In the genomic region with DNA sequence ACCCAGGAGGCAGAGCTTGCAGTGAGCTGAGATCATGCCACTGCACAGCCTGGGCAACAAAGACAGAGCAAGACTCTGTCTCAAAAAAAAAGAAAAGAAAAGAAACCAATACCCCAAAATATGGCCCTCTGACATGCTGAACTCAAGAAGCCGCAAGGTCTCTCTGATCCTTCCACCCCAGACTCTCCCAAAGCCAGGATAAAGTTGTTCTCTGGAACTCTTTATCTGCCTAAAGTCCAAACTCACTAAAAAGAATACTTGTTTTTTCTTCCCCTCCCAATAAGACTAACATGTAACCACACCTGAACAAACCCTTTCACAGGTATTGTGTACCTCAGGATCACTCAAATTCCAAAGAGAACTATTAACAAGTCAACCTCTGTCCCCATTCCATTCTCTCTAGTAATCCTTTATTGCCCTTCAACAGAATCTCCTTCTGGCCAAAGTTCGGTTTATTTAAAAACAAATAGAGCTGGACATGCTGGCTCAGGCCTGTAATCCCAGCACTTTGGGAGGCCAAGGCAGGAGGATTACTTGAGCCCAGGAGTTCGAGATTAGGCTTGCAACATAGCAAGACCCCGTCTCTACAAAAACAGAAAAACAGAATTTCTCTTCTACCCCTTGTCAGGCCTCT, we compare ENCODE assay signal across 20 cellular contexts. TPM values are rescaled to one million over a fixed set of nuclear protein-coding genes. Genes with fewer than 3 reads are reported as not detected.
DNase-seq lines count a peak whose midpoint lies in the region; ATAC-seq, FAIRE-seq and TF ChIP-seq lines count a peak whose summit lies in the region.
"Had no signal": no experiment of that assay in that cellular context is flagged by ENCODE, and none has a peak within 500 bp of the region (broad histone marks: within the 10 kb centered on the region; RNA-seq: fewer than 3 reads in every experiment).

No MANE protein-coding gene starts in this region.

- in situ Hi-C loops in HepG2 (cut with HindIII; ENCODE audit: extremely low pct_ligation_motif_present, low pct_unique_long_range_greater_than_20kb), result no loop called here

- H3K4me2 ChIP-seq in HepG2 (ENCODE audit: low read depth, low read length), result peak overlapping the region; percentile 30

- peak overlapping the region; percentile 30 for H3K27ac Mint-ChIP-seq in activated CD4-positive, alpha-beta T cell treated with anti-CD3 and anti-CD28 coated beads, Interleukin-2, amount 10 ng/mL, durations not matched to agents 24 days and 14 days
- H3K27ac Mint-ChIP-seq in activated T-helper 17 cell treated with anti-CD3 and anti-CD28 coated beads, Interleukin-2, amount 50 U/mL, for 72 hours, result peak overlapping the region; percentile 51
- H3K27ac Mint-ChIP-seq: mesothelial cell of epicardium had no signal

- FAIRE-seq in HepG2 (lab: Jason Lieb, UNC), result peak; percentile 95
- FAIRE-seq: GM19239, islet of Langerhans had no signal

- peak overlapping the region; percentile 65 for H3K9ac ChIP-seq in HepG2 (ENCODE audit: insufficient read depth, low read depth, low read length)

- DNase-seq in activated CD4-positive, alpha-beta T cell treated with anti-CD3 and anti-CD28 coated beads, Interleukin-2, amount 10 ng/mL, durations not matched to agents 24 days and 14 days, result no peak
- no peak for DNase-seq in activated CD4-positive, alpha-beta T cell treated with anti-CD3 and anti-CD28 coated beads for 4 hours
- DNase-seq in HepG2 (ENCODE audit: low spot score) (peak; percentile 96), stomach (no peak), SHP77 treated with DMSO at 0.1 percent for 48 hours (lab: John Stamatoyannopoulos, UW) (no peak), NCI-H1048 (lab: John Stamatoyannopoulos, UW) (no peak)
- DNase-seq: activated effector memory CD4-positive, alpha-beta T cell treated with anti-CD3 and anti-CD28 coated beads, Interleukin-2, amount 50 U/mL, for 16 hours; DMS79 treated with DMSO at 0.1 percent for 48 hours; dorsolateral prefrontal cortex; heart left ventricle; KG1 had no signal

- TF ChIP-seq POLR2A in HepG2 (IDR thresholded peaks at IDR 0.05; ENCODE audit: insufficient read depth in 1 of 2, low read depth in 2 of 2, low read length in 2 of 2) (no peak), stomach (IDR thresholded peaks at IDR 0.05) (no peak)

- intact Hi-C loops in activated CD4-positive, alpha-beta T cell treated with anti-CD3 and anti-CD28 coated beads, Interleukin-2, amount 10 ng/mL, durations not matched to agents 24 days and 14 days (cut with micrococcal nuclease), result no loop called here
- intact Hi-C loops in HepG2 (cut with micrococcal nuclease; ENCODE audit: unreplicated experiment) (no loop called here), stomach (cut with DNase I; ENCODE audit: low total_unique reads) (no loop called here)

- peaks cover 26% of the 10 kb centered on the region for H3K36me3 Mint-ChIP-seq in activated CD4-positive, alpha-beta T cell treated with anti-CD3 and anti-CD28 coated beads, Interleukin-2, amount 10 ng/mL, durations not matched to agents 24 days and 14 days (ENCODE audit: low read depth)
- peaks cover 22% of the 10 kb centered on the region for H3K36me3 Mint-ChIP-seq in activated T-helper 17 cell treated with anti-CD3 and anti-CD28 coated beads, Interleukin-2, amount 50 U/mL, for 72 hours (ENCODE audit: low read depth)

- CTCF ChIA-PET in HepG2 (lab: Yijun Ruan, JAX; ENCODE audit: low intra/inter-chr PET ratio, low total read pairs), result no interaction called here

- ATAC-seq in activated T-helper 17 cell treated with anti-CD3 and anti-CD28 coated beads, Interleukin-2, amount 50 U/mL, for 72 hours (replicated peaks), result no peak
- ATAC-seq in HepG2, result peak; percentile 45
- ATAC-seq in HG03159 (IDR thresholded peaks at IDR 0.05; ENCODE audit: unreplicated experiment), result no peak
- ATAC-seq: heart left ventricle had no signal

- H2AFZ ChIP-seq in HepG2 (ENCODE audit: low read length), result no peak overlapping the region

- H3K27me3 ChIP-seq in HepG2 (ENCODE audit: control insufficient read depth in 1 of 2, insufficient read depth in 2 of 2, low read length in 2 of 2) (no peaks in the 10 kb centered on the region; a peak in 1 of 5 replicates), stomach (no peaks in the 10 kb centered on the region)
- H3K27me3 ChIP-seq: BLaER1 treated with 17β-estradiol and CSF1 and Interleukin-3, amounts not matched to agents 10 nM and 100 nM; dorsolateral prefrontal cortex; heart left ventricle; tibial nerve had no signal

- no peaks in the 10 kb centered on the region for H4K20me1 ChIP-seq in HepG2 (ENCODE audit: insufficient read depth, low read length)

- peaks cover 2 to 15% of the 10 kb centered on the region in 2 experiments; a peak in 4 of 5 replicates for H3K36me3 ChIP-seq in HepG2 (replicated peaks in 1 of 2; ENCODE audit: control insufficient read depth in 1 of 2, insufficient read depth in 2 of 2, low read length in 2 of 2)
- H3K36me3 ChIP-seq in stomach, result peaks cover 25 to 38% (median 35%) of the 10 kb centered on the region in 4 donors

- no peak overlapping the region for H3K4me3 Mint-ChIP-seq in activated CD4-positive, alpha-beta T cell treated with anti-CD3 and anti-CD28 coated beads, Interleukin-2, amount 10 ng/mL, durations not matched to agents 24 days and 14 days
- no peak overlapping the region for H3K4me3 Mint-ChIP-seq in activated T-helper 17 cell treated with anti-CD3 and anti-CD28 coated beads, Interleukin-2, amount 50 U/mL, for 72 hours
- H3K4me3 Mint-ChIP-seq: mesothelial cell of epicardium had no signal

- no peak for TF ChIP-seq RAD21 in HepG2 (CRISPR knock-in tag; IDR thresholded peaks at IDR 0.05)

- POLR2A ChIA-PET in HepG2 (lab: Yijun Ruan, JAX), result interaction anchor here (0.7 to 8.4 kb wide), 10 partner anchors 9 to 536 kb away, joined by 3 to 159 read pairs (median 4); a partner anchor contains a TSS

- WGBS in HepG2 (ENCODE audit: low lambda C conversion rate), result 8% methylated on average over 4 of the region's 4 CpGs
- WGBS in stomach, 5 donors, result 35 to 62% (median 45%) methylated on average over 4 of the region's 4 CpGs

- peak in 1 of 2 experiments; percentile 83; a peak in 3 of 4 replicates for TF ChIP-seq EP300 in HepG2 (IDR thresholded peaks at IDR 0.05; ENCODE audit: low read depth in 2 of 2, low read length in 2 of 2)
- TF ChIP-seq EP300 in HepG2 (CRISPR knock-in tag; IDR thresholded peaks at IDR 0.05; ENCODE audit: borderline replicate concordance), result no peak
- no peak for TF ChIP-seq EP300 in stomach (IDR thresholded peaks at IDR 0.05)

- H3K4me1 ChIP-seq in HepG2 (ENCODE audit: insufficient read depth, low read length) (peaks cover 55% of the 10 kb centered on the region), stomach (peaks cover 12 to 52% (median 34%) of the 10 kb centered on the region in 4 donors)

- H3K9me3 ChIP-seq in HepG2 (ENCODE audit: low read length) (no peaks in the 10 kb centered on the region), stomach (no peaks in the 10 kb centered on the region)
- H3K9me3 ChIP-seq: BLaER1 treated with 17β-estradiol and CSF1 and Interleukin-3, amounts not matched to agents 10 nM and 100 nM; heart left ventricle; tibial nerve had no signal

- BruUV-seq in HepG2 (replicated peaks; lab: Mats Ljungman, UMichigan), result no TSS peak

- H3K27me3 Mint-ChIP-seq in activated CD4-positive, alpha-beta T cell treated with anti-CD3 and anti-CD28 coated beads, Interleukin-2, amount 10 ng/mL, durations not matched to agents 24 days and 14 days, result no peaks in the 10 kb centered on the region
- no peaks in the 10 kb centered on the region for H3K27me3 Mint-ChIP-seq in activated T-helper 17 cell treated with anti-CD3 and anti-CD28 coated beads, Interleukin-2, amount 50 U/mL, for 72 hours

- TF ChIP-seq CTCF in HepG2 (CRISPR knock-in tag; IDR thresholded peaks at IDR 0.05) (no peak), stomach (IDR thresholded peaks at IDR 0.05) (no peak)

- H3K27ac ChIP-seq in HepG2 (ENCODE audit: extremely low read length, insufficient read depth, low read length) (peak overlapping the region; percentile 91), stomach (peak overlapping the region; percentile 54 to 75 (median 66))
- H3K27ac ChIP-seq: tibial nerve, VCaP had no signal

- H3K4me1 Mint-ChIP-seq in activated CD4-positive, alpha-beta T cell treated with anti-CD3 and anti-CD28 coated beads, Interleukin-2, amount 10 ng/mL, durations not matched to agents 24 days and 14 days, result peaks cover 39% of the 10 kb centered on the region
- peaks cover 10% of the 10 kb centered on the region for H3K4me1 Mint-ChIP-seq in activated T-helper 17 cell treated with anti-CD3 and anti-CD28 coated beads, Interleukin-2, amount 50 U/mL, for 72 hours

- peaks cover 6% of the 10 kb centered on the region for H3K9me3 Mint-ChIP-seq in activated CD4-positive, alpha-beta T cell treated with anti-CD3 and anti-CD28 coated beads, Interleukin-2, amount 10 ng/mL, durations not matched to agents 24 days and 14 days
- H3K9me3 Mint-ChIP-seq in activated T-helper 17 cell treated with anti-CD3 and anti-CD28 coated beads, Interleukin-2, amount 50 U/mL, for 72 hours, result no peaks in the 10 kb centered on the region
- H3K9me3 Mint-ChIP-seq: mesothelial cell of epicardium had no signal

- H3K4me3 ChIP-seq in HepG2 (replicated peaks in 1 of 3; ENCODE audit: insufficient read depth in 1 of 3, low read depth in 2 of 3, low read length in 3 of 3) (peak overlapping the region in 1 of 3 experiments; percentile 29; a peak in 1 of 6 replicates), stomach (no peak overlapping the region)
- H3K4me3 ChIP-seq: BLaER1 treated with 17β-estradiol and CSF1 and Interleukin-3, amounts not matched to agents 10 nM and 100 nM; dorsolateral prefrontal cortex; heart left ventricle; tibial nerve had no signal

- H3K79me2 ChIP-seq in HepG2 (ENCODE audit: insufficient read depth, low read length), result peaks cover 14% of the 10 kb centered on the region

RNA-seq across cellular contexts. Expression of a gene that starts 4.1 kb away (rescaled TPM):
- 38.2 and 44.8 TPM in 2 replicates for total RNA-seq in activated CD4-positive, alpha-beta T cell treated with anti-CD3 and anti-CD28 coated beads, Interleukin-2, amount 10 ng/mL, durations not matched to agents 24 days and 14 days
- 10 to 100 TPM; 23.2 to 35.8 TPM for total RNA-seq in activated T-helper 17 cell treated with anti-CD3 and anti-CD28 coated beads, Interleukin-2, amount 50 U/mL, for 72 hours
- total RNA-seq in HepG2 (2016; rRNA removed; fragmentation: Illumina TruSeq; extraction: Trizol), result 17.4 and 19.0 TPM in 2 replicates
- 6.1 and 6.9 TPM in 2 replicates for total RNA-seq in HepG2 (2016; cell fraction: cytosol; rRNA removed; fragmentation: Illumina TruSeq; extraction: Trizol; ENCODE audit: low read depth)
- 17.0 and 19.2 TPM in 2 replicates for total RNA-seq in HepG2 (2016; cell fraction: insoluble cytoplasmic fraction; rRNA removed; fragmentation: Illumina TruSeq; extraction: Trizol)
- total RNA-seq in HepG2 (2016; cell fraction: membrane; rRNA removed; fragmentation: Illumina TruSeq; extraction: Trizol), result 9.4 and 11.7 TPM in 2 replicates
- total RNA-seq in HepG2 (2016; cell fraction: nucleus; rRNA removed; fragmentation: Illumina TruSeq; extraction: Trizol), result 18.1 and 21.7 TPM in 2 replicates
- polyA plus RNA-seq in HepG2 (2011; rRNA removed), result 12.1 and 14.1 TPM in 2 replicates
- 13.3 and 16.7 TPM in 2 replicates for polyA plus RNA-seq in HepG2 (2011; cell fraction: cytosol; rRNA removed)
- polyA plus RNA-seq in HepG2 (2011; cell fraction: nucleus; rRNA removed), result 24.4 and 29.6 TPM in 2 replicates
- polyA plus RNA-seq in HepG2 (2012), result 5.6 and 7.9 TPM in 2 replicates
- 4.9 and 6.0 TPM in 2 replicates for polyA plus RNA-seq in HepG2 (2016; cell fraction: cytosol; fragmentation: Illumina TruSeq; extraction: Trizol; ENCODE audit: low read depth)
- polyA plus RNA-seq in HepG2 (2016; cell fraction: insoluble cytoplasmic fraction; fragmentation: Illumina TruSeq; extraction: Trizol; ENCODE audit: low read depth), result 17.2 and 18.2 TPM in 2 replicates
- polyA plus RNA-seq in HepG2 (2016; cell fraction: membrane; fragmentation: Illumina TruSeq; extraction: Trizol; ENCODE audit: low read depth), result 7.3 and 8.1 TPM in 2 replicates
- 21.5 and 25.2 TPM in 2 replicates for polyA plus RNA-seq in HepG2 (2016; cell fraction: nucleus; fragmentation: Illumina TruSeq; extraction: Trizol; ENCODE audit: insufficient read depth, low read depth)
- 26.7 and 78.7 TPM in 2 replicates for polyA minus RNA-seq in HepG2 (2011; rRNA and poly(A)+ RNA removed; ENCODE audit: low replicate concordance)
- 6.8 and 11.4 TPM in 2 replicates for polyA minus RNA-seq in HepG2 (2011; cell fraction: cytosol; rRNA and poly(A)+ RNA removed)
- 35.4 and 43.5 TPM in 2 replicates for polyA minus RNA-seq in HepG2 (2011; cell fraction: nucleus; rRNA and poly(A)+ RNA removed)
- total RNA-seq in stomach, result 10 to 100 TPM in 2 of 5 donors, 1 to 10 TPM in 2, under 1 TPM in 1; 0.87 to 31.5 (median 8.8) TPM
- polyA plus RNA-seq in stomach, result 10 to 100 TPM in 1 of 3 donors, 1 to 10 TPM in 2; 6.4 to 11.2 (median 7.3) TPM

RNA-seq across cellular contexts. Expression of a gene that starts 4.4 kb away (rescaled TPM):
- total RNA-seq in activated CD4-positive, alpha-beta T cell treated with anti-CD3 and anti-CD28 coated beads, Interleukin-2, amount 10 ng/mL, durations not matched to agents 24 days and 14 days, result 55.6 and 57.0 TPM in 2 replicates
- 10 to 100 TPM; 23.5 to 35.4 TPM for total RNA-seq in activated T-helper 17 cell treated with anti-CD3 and anti-CD28 coated beads, Interleukin-2, amount 50 U/mL, for 72 hours
- total RNA-seq in HepG2 (2016; rRNA removed; fragmentation: Illumina TruSeq; extraction: Trizol), result 12.7 and 17.1 TPM in 2 replicates
- 8.3 and 9.6 TPM in 2 replicates for total RNA-seq in HepG2 (2016; cell fraction: cytosol; rRNA removed; fragmentation: Illumina TruSeq; extraction: Trizol; ENCODE audit: low read depth)
- total RNA-seq in HepG2 (2016; cell fraction: insoluble cytoplasmic fraction; rRNA removed; fragmentation: Illumina TruSeq; extraction: Trizol), result 11.8 and 17.5 TPM in 2 replicates
- 13.2 and 14.1 TPM in 2 replicates for total RNA-seq in HepG2 (2016; cell fraction: membrane; rRNA removed; fragmentation: Illumina TruSeq; extraction: Trizol)
- 19.6 and 22.4 TPM in 2 replicates for total RNA-seq in HepG2 (2016; cell fraction: nucleus; rRNA removed; fragmentation: Illumina TruSeq; extraction: Trizol)
- polyA plus RNA-seq in HepG2 (2011; rRNA removed), result 16.3 and 19.4 TPM in 2 replicates
- 7.9 and 12.7 TPM in 2 replicates for polyA plus RNA-seq in HepG2 (2011; cell fraction: cytosol; rRNA removed)
- polyA plus RNA-seq in HepG2 (2011; cell fraction: nucleus; rRNA removed), result 82.7 and 96.2 TPM in 2 replicates
- 11.1 and 12.0 TPM in 2 replicates for polyA plus RNA-seq in HepG2 (2012)
- 5.6 and 7.1 TPM in 2 replicates for polyA plus RNA-seq in HepG2 (2016; cell fraction: cytosol; fragmentation: Illumina TruSeq; extraction: Trizol; ENCODE audit: low read depth)
- polyA plus RNA-seq in HepG2 (2016; cell fraction: insoluble cytoplasmic fraction; fragmentation: Illumina TruSeq; extraction: Trizol; ENCODE audit: low read depth), result 11.6 and 12.8 TPM in 2 replicates
- 8.5 and 9.5 TPM in 2 replicates for polyA plus RNA-seq in HepG2 (2016; cell fraction: membrane; fragmentation: Illumina TruSeq; extraction: Trizol; ENCODE audit: low read depth)
- polyA plus RNA-seq in HepG2 (2016; cell fraction: nucleus; fragmentation: Illumina TruSeq; extraction: Trizol; ENCODE audit: insufficient read depth, low read depth), result 58.3 and 64.2 TPM in 2 replicates
- polyA minus RNA-seq in HepG2 (2011; rRNA and poly(A)+ RNA removed; ENCODE audit: low replicate concordance), result 19.2 and 21.3 TPM in 2 replicates
- 4.2 and 4.7 TPM in 2 replicates for polyA minus RNA-seq in HepG2 (2011; cell fraction: cytosol; rRNA and poly(A)+ RNA removed)
- 15.0 and 15.5 TPM in 2 replicates for polyA minus RNA-seq in HepG2 (2011; cell fraction: nucleus; rRNA and poly(A)+ RNA removed)
- total RNA-seq in stomach, result 10 to 100 TPM; 11.6 to 88.7 (median 19.1) TPM
- 10 to 100 TPM; 19.4 to 24.1 (median 20.0) TPM for polyA plus RNA-seq in stomach

RNA-seq across cellular contexts. Expression of a gene that starts 9.2 kb away (rescaled TPM):
- total RNA-seq in activated CD4-positive, alpha-beta T cell treated with anti-CD3 and anti-CD28 coated beads, Interleukin-2, amount 10 ng/mL, durations not matched to agents 24 days and 14 days, result 39.6 and 39.8 TPM in 2 replicates
- total RNA-seq in activated T-helper 17 cell treated with anti-CD3 and anti-CD28 coated beads, Interleukin-2, amount 50 U/mL, for 72 hours, result 10 to 100 TPM in 1 of 2 donors, 1 to 10 TPM in 1; 4.5 to 22.6 TPM
- total RNA-seq in HepG2 (2016; rRNA removed; fragmentation: Illumina TruSeq; extraction: Trizol), result not detected in 2 replicates
- total RNA-seq in HepG2 (2016; cell fraction: cytosol; rRNA removed; fragmentation: Illumina TruSeq; extraction: Trizol; ENCODE audit: low read depth), result not detected in 2 replicates
- not detected in 2 replicates for total RNA-seq in HepG2 (2016; cell fraction: insoluble cytoplasmic fraction; rRNA removed; fragmentation: Illumina TruSeq; extraction: Trizol)
- total RNA-seq in HepG2 (2016; cell fraction: membrane; rRNA removed; fragmentation: Illumina TruSeq; extraction: Trizol), result not detected in 2 replicates
- not detected in 2 replicates for total RNA-seq in HepG2 (2016; cell fraction: nucleus; rRNA removed; fragmentation: Illumina TruSeq; extraction: Trizol)
- not detected in 2 replicates for polyA plus RNA-seq in HepG2 (2011; rRNA removed)
- not detected in 2 replicates for polyA plus RNA-seq in HepG2 (2011; cell fraction: cytosol; rRNA removed)
- not detected in 2 replicates for polyA plus RNA-seq in HepG2 (2011; cell fraction: nucleus; rRNA removed)
- 0.08 TPM in 1 of 2 replicates, not detected in the other for polyA plus RNA-seq in HepG2 (2012)
- polyA plus RNA-seq in HepG2 (2016; cell fraction: cytosol; fragmentation: Illumina TruSeq; extraction: Trizol; ENCODE audit: low read depth), result not detected in 2 replicates
- polyA plus RNA-seq in HepG2 (2016; cell fraction: insoluble cytoplasmic fraction; fragmentation: Illumina TruSeq; extraction: Trizol; ENCODE audit: low read depth), result not detected in 2 replicates
- not detected in 2 replicates for polyA plus RNA-seq in HepG2 (2016; cell fraction: membrane; fragmentation: Illumina TruSeq; extraction: Trizol; ENCODE audit: low read depth)
- polyA plus RNA-seq in HepG2 (2016; cell fraction: nucleus; fragmentation: Illumina TruSeq; extraction: Trizol; ENCODE audit: insufficient read depth, low read depth), result not detected in 2 replicates
- 24.3 TPM in 1 of 2 replicates, not detected in the other for polyA minus RNA-seq in HepG2 (2011; rRNA and poly(A)+ RNA removed; ENCODE audit: low replicate concordance)
- 0.40 TPM in 1 of 2 replicates, not detected in the other for polyA minus RNA-seq in HepG2 (2011; cell fraction: cytosol; rRNA and poly(A)+ RNA removed)
- polyA minus RNA-seq in HepG2 (2011; cell fraction: nucleus; rRNA and poly(A)+ RNA removed), result not detected in 2 replicates
- 10 to 100 TPM in 1 of 5 donors, 1 to 10 TPM in 1, not detected in 3; 4.1 to 10.1 TPM for total RNA-seq in stomach
- 1 to 10 TPM; 1.8 to 6.6 (median 3.1) TPM for polyA plus RNA-seq in stomach
- total RNA-seq: A172 had no signal
